In genomic region chr1:180386740-180387367, GRCh38 we compare ENCODE assay signal across 16 cellular contexts.
A peak's percentile ranks its signal among the peaks of the same experiment; 100 is the strongest.
DNase-seq lines count a peak whose midpoint lies in the region; ATAC-seq, FAIRE-seq and TF ChIP-seq lines count a peak whose summit lies in the region.
"Had no signal": no experiment of that assay in that cellular context is flagged by ENCODE, and none has a peak within 500 bp of the region (broad histone marks: within the 10 kb centered on the region; RNA-seq: fewer than 3 reads in every experiment).

No MANE protein-coding gene starts in this region.

- H3K9me3 Mint-ChIP-seq in activated CD8-positive, alpha-beta T cell treated with anti-CD3 and anti-CD28 coated beads for 36 hours, result peaks cover 47% of the 10 kb centered on the region
- peaks cover 27% of the 10 kb centered on the region for H3K9me3 Mint-ChIP-seq in activated CD8-positive, alpha-beta T cell treated with anti-CD3 and anti-CD28 coated beads, Interleukin-2, amount 10 ng/mL, durations not matched to agents 7 days and 5 days (ENCODE audit: insufficient read depth)

- no peak for ATAC-seq in activated CD8-positive, alpha-beta T cell treated with anti-CD3 and anti-CD28 coated beads for 36 hours
- ATAC-seq in activated CD8-positive, alpha-beta T cell treated with anti-CD3 and anti-CD28 coated beads, Interleukin-2, amount 10 ng/mL, durations not matched to agents 7 days and 5 days, result no peak
- ATAC-seq in GM21390 (IDR thresholded peaks at IDR 0.05; ENCODE audit: unreplicated experiment), result peak; percentile 60
- ATAC-seq: A549, PC-3 had no signal

- POLR2A ChIA-PET in activated CD8-positive, alpha-beta T cell treated with anti-CD3 and anti-CD28 coated beads for 36 hours (lab: Charles Lee), result no interaction called here
- POLR2A ChIA-PET in activated CD8-positive, alpha-beta T cell treated with anti-CD3 and anti-CD28 coated beads, Interleukin-2, amount 10 ng/mL, durations not matched to agents 7 days and 5 days (lab: Charles Lee), result no interaction called here

- no peak for TF ChIP-seq CTCF in activated CD8-positive, alpha-beta T cell treated with anti-CD3 and anti-CD28 coated beads for 36 hours (IDR thresholded peaks at IDR 0.05)

- intact Hi-C loops in activated CD8-positive, alpha-beta T cell treated with anti-CD3 and anti-CD28 coated beads for 36 hours (cut with micrococcal nuclease), result no loop called here

- FAIRE-seq in frontal cortex (lab: Jason Lieb, UNC), result no peak
- FAIRE-seq: A549 had no signal

- no peak for DNase-seq in activated CD8-positive, alpha-beta T cell treated with anti-CD3 and anti-CD28 coated beads for 36 hours
- no peak for DNase-seq in activated CD8-positive, alpha-beta T cell treated with anti-CD3 and anti-CD28 coated beads, Interleukin-2, amount 10 ng/mL, durations not matched to agents 7 days and 5 days
- DNase-seq in RPMI7951 (ENCODE audit: low read depth) (peak; percentile 2), fibroblast of peridontal ligament (ENCODE audit: extremely low read depth) (peak; percentile 12), frontal cortex (ENCODE audit: low spot score in 2 of 2) (no peak), DMS 273 treated with DMSO at 0.1 percent for 48 hours (lab: John Stamatoyannopoulos, UW) (no peak), DMS53 treated with DMSO at 0.1 percent for 48 hours (lab: John Stamatoyannopoulos, UW; ENCODE audit: unreplicated experiment) (no peak)
- DNase-seq: AML-193, Caco-2, DMS53, NCI-H1436 treated with DMSO at 0.1 percent for 48 hours, NCI-H2081, NCI-H526 treated with DMSO at 0.1 percent for 48 hours, PC-3 had no signal

- H3K36me3 Mint-ChIP-seq in activated CD8-positive, alpha-beta T cell treated with anti-CD3 and anti-CD28 coated beads for 36 hours (ENCODE audit: low read depth), result peaks cover 64% of the 10 kb centered on the region
- peaks cover 29% of the 10 kb centered on the region for H3K36me3 Mint-ChIP-seq in activated CD8-positive, alpha-beta T cell treated with anti-CD3 and anti-CD28 coated beads, Interleukin-2, amount 10 ng/mL, durations not matched to agents 7 days and 5 days (ENCODE audit: low read depth)

- CTCF ChIA-PET in activated CD8-positive, alpha-beta T cell treated with anti-CD3 and anti-CD28 coated beads for 36 hours (lab: Charles Lee), result interaction anchor here (1.2 kb wide), 1 partner anchor 96 kb away, joined by 3 read pairs; no protein-coding TSS in a partner anchor
- CTCF ChIA-PET in activated CD8-positive, alpha-beta T cell treated with anti-CD3 and anti-CD28 coated beads, Interleukin-2, amount 10 ng/mL, durations not matched to agents 7 days and 5 days (lab: Charles Lee), result no interaction called here

- H3K27ac Mint-ChIP-seq in activated CD8-positive, alpha-beta T cell treated with anti-CD3 and anti-CD28 coated beads for 36 hours, result peak overlapping the region; percentile 39
- no peak overlapping the region for H3K27ac Mint-ChIP-seq in activated CD8-positive, alpha-beta T cell treated with anti-CD3 and anti-CD28 coated beads, Interleukin-2, amount 10 ng/mL, durations not matched to agents 7 days and 5 days

- peaks cover 12% of the 10 kb centered on the region for H3K4me1 Mint-ChIP-seq in activated CD8-positive, alpha-beta T cell treated with anti-CD3 and anti-CD28 coated beads for 36 hours (ENCODE audit: low read depth)
- peaks cover 5% of the 10 kb centered on the region for H3K4me1 Mint-ChIP-seq in activated CD8-positive, alpha-beta T cell treated with anti-CD3 and anti-CD28 coated beads, Interleukin-2, amount 10 ng/mL, durations not matched to agents 7 days and 5 days (ENCODE audit: low read depth)

- no peak overlapping the region for H3K4me3 Mint-ChIP-seq in activated CD8-positive, alpha-beta T cell treated with anti-CD3 and anti-CD28 coated beads for 36 hours
- H3K4me3 Mint-ChIP-seq in activated CD8-positive, alpha-beta T cell treated with anti-CD3 and anti-CD28 coated beads, Interleukin-2, amount 10 ng/mL, durations not matched to agents 7 days and 5 days, result no peak overlapping the region

- no peaks in the 10 kb centered on the region for H3K27me3 Mint-ChIP-seq in activated CD8-positive, alpha-beta T cell treated with anti-CD3 and anti-CD28 coated beads for 36 hours
- H3K27me3 Mint-ChIP-seq in activated CD8-positive, alpha-beta T cell treated with anti-CD3 and anti-CD28 coated beads, Interleukin-2, amount 10 ng/mL, durations not matched to agents 7 days and 5 days (ENCODE audit: low read depth), result no peaks in the 10 kb centered on the region

Comparison
In these comparisons a context has a peak if more than half of its experiments do, and no peak if none do; other contexts are left out.
1. DNase-seq: peak in RPMI7951 (single experiment) and fibroblast of peridontal ligament (single experiment); none in activated CD8-positive, alpha-beta T cell treated with anti-CD3 and anti-CD28 coated beads for 36 hours (single experiment), activated CD8-positive, alpha-beta T cell treated with anti-CD3 and anti-CD28 coated beads, Interleukin-2, amount 10 ng/mL, durations not matched to agents 7 days and 5 days (single experiment), frontal cortex (0 of 2), DMS 273 treated with DMSO at 0.1 percent for 48 hours (single experiment) and DMS53 treated with DMSO at 0.1 percent for 48 hours (single experiment).